Comparison of ENCODE assay signal across 9 cellular contexts in the genomic region with DNA sequence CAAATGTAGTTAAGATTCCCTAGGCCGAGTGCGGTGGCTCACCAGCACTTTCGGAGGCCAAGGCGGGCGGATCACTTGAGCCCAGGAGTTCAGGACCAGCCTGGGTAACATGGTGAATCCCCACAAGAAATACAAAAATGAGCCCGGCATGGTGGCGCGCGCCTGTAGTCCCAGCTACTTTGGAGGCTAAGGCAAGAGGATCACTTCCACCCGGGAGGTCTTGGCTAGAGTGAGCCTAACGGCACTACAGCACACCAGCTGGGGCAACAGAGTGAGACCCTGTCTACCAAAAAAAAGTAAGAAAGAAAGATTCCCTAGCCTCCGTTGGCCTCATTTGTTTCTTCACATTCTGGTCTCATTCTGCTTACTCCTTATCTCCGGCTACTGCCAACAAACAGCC. TPM values are rescaled to one million over a fixed set of nuclear protein-coding genes. Genes with fewer than 3 reads are reported as not detected.
DNase-seq lines count a peak whose midpoint lies in the region; ATAC-seq and TF ChIP-seq lines count a peak whose summit lies in the region.
"Had no signal": no experiment of that assay in that cellular context is flagged by ENCODE, and none has a peak within 500 bp of the region (broad histone marks: within the 10 kb centered on the region; RNA-seq: fewer than 3 reads in every experiment).

No MANE protein-coding gene starts in this region.

- no peaks in the 10 kb centered on the region for H3K27me3 ChIP-seq in smooth muscle cell (ENCODE audit: low read depth)

- H3K4me3 ChIP-seq in fibroblast of villous mesenchyme (ENCODE audit: low read depth, low read length): peak overlapping the region; percentile 98
- H3K4me3 ChIP-seq in smooth muscle cell: peak overlapping the region; percentile 98

- DNase-seq in activated T-cell treated with anti-CD3 and anti-CD28 coated beads, Interleukin-2, amount 50 U/mL, for 72 hours: no peak
- DNase-seq in activated T-cell treated with anti-CD3 and anti-CD28 coated beads, Interleukin-2, amount 50 U/mL, for 1 hour: no peak
- no peak for DNase-seq in fibroblast of villous mesenchyme (ENCODE audit: low read depth)
- DNase-seq in smooth muscle cell (lab: John Stamatoyannopoulos, UW; ENCODE audit: unreplicated experiment): no peak
- no peak for DNase-seq in NAMALWA (ENCODE audit: low spot score)

- peaks cover 13% of the 10 kb centered on the region for H3K36me3 ChIP-seq in smooth muscle cell (ENCODE audit: low read depth)

- H3F3A ChIP-seq in smooth muscle cell (ENCODE audit: low read depth): no peaks in the 10 kb centered on the region

- H3K4me1 Mint-ChIP-seq in activated T-cell treated with anti-CD3 and anti-CD28 coated beads, Interleukin-2, amount 50 U/mL, for 72 hours (ENCODE audit: low read depth): peaks cover 66% of the 10 kb centered on the region

- H4K20me1 ChIP-seq in smooth muscle cell (ENCODE audit: low read depth): peaks cover 15% of the 10 kb centered on the region

- no peaks in the 10 kb centered on the region for H3K9me3 ChIP-seq in smooth muscle cell (replicated peaks; ENCODE audit: low read depth)

- whole genome bisulfite sequencing in smooth muscle cell (ENCODE audit: low lambda C conversion rate): 93% methylated on average over 13 of the region's 13 CpGs

- peak overlapping the region; percentile 96 for H3K4me2 ChIP-seq in smooth muscle cell

- peaks cover 8 to 23% of the 10 kb centered on the region in 2 donors for H3K36me3 Mint-ChIP-seq in activated T-cell treated with anti-CD3 and anti-CD28 coated beads, Interleukin-2, amount 50 U/mL, for 72 hours (ENCODE audit: insufficient read depth in 2 of 2)

- H3K4me1 ChIP-seq in smooth muscle cell (ENCODE audit: low read depth): peaks cover 20% of the 10 kb centered on the region

- peak overlapping the region; percentile 96 for H3K9ac ChIP-seq in smooth muscle cell (ENCODE audit: low read depth)

- no peak overlapping the region for H2AFZ ChIP-seq in smooth muscle cell (ENCODE audit: low read depth)

- H3K27me3 Mint-ChIP-seq in activated T-cell treated with anti-CD3 and anti-CD28 coated beads, Interleukin-2, amount 50 U/mL, for 72 hours (ENCODE audit: low read depth): no peaks in the 10 kb centered on the region

- TF ChIP-seq CTCF in VCaP (conservative IDR thresholded peaks at IDR 0.05) (no peak), fibroblast of villous mesenchyme (IDR thresholded peaks at IDR 0.05; ENCODE audit: insufficient read depth, low read depth, low read length) (no peak), smooth muscle cell (IDR thresholded peaks at IDR 0.05; ENCODE audit: borderline replicate concordance, insufficient read depth, poor library complexity, severe bottlenecking) (no peak)

- peak overlapping the region; percentile 92 to 94 for H3K4me3 Mint-ChIP-seq in activated T-cell treated with anti-CD3 and anti-CD28 coated beads, Interleukin-2, amount 50 U/mL, for 72 hours

- peaks cover 74% of the 10 kb centered on the region for H3K79me2 ChIP-seq in smooth muscle cell (ENCODE audit: low read depth)

- H3K27ac ChIP-seq in VCaP (peak overlapping the region; percentile 90; the same call in 1 of the 2 replicates), smooth muscle cell (ENCODE audit: low read depth) (no peak overlapping the region)

- no peaks in the 10 kb centered on the region for H3K9me3 Mint-ChIP-seq in activated T-cell treated with anti-CD3 and anti-CD28 coated beads, Interleukin-2, amount 50 U/mL, for 72 hours

- H3K27ac Mint-ChIP-seq in activated T-cell treated with anti-CD3 and anti-CD28 coated beads, Interleukin-2, amount 50 U/mL, for 72 hours: no peak overlapping the region

- ATAC-seq in activated T-cell treated with anti-CD3 and anti-CD28 coated beads, Interleukin-2, amount 50 U/mL, for 72 hours (replicated peaks in 1 of 2): no peak
- ATAC-seq in GM21367 (IDR thresholded peaks at IDR 0.05; ENCODE audit: unreplicated experiment): no peak
- no peak for ATAC-seq in HG02884 (IDR thresholded peaks at IDR 0.05; ENCODE audit: unreplicated experiment)
- ATAC-seq: right cardiac atrium had no signal

RNA-seq across cellular contexts. Expression of a gene that starts 1.2 kb away (rescaled TPM):
- 10 to 100 TPM; 12.2 to 13.2 TPM for total RNA-seq in activated T-cell treated with anti-CD3 and anti-CD28 coated beads, Interleukin-2, amount 50 U/mL, for 72 hours
- 7.4 and 13.8 TPM in 2 replicates for total RNA-seq in fibroblast of villous mesenchyme
- 9.3 and 10.7 TPM in 2 replicates for total RNA-seq in smooth muscle cell
- 5.6 and 7.6 TPM in 2 replicates for polyA plus RNA-seq in smooth muscle cell

RNA-seq across cellular contexts. Expression of a gene that starts 1.3 kb away (rescaled TPM):
- 10 to 100 TPM; 30.4 to 32.9 TPM for total RNA-seq in activated T-cell treated with anti-CD3 and anti-CD28 coated beads, Interleukin-2, amount 50 U/mL, for 72 hours
- total RNA-seq in fibroblast of villous mesenchyme (16.0 and 22.9 TPM in 2 replicates), smooth muscle cell (15.1 and 19.6 TPM in 2 replicates)
- 23.7 and 27.9 TPM in 2 replicates for polyA plus RNA-seq in smooth muscle cell
